29 cellular contexts compared by ENCODE assay signal in the genomic region with DNA sequence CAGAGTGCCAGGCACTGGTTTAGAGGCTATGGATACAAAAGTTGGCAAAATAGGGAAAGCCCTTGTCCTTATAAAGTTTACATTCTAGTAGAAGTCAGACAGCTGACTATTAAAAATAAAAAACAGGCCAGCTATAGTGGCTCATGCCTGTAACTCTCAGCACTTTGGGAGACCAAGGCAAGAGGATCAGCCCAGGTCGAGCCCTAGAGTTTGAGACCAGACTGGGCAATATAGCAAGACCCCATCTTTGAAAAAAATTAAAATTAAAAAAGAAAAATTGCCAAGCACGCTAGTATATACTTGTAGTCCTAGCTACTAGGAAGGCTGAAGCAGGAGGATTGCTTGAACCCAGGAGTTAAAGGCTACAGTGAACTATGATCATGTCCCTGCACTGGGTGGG. TPM values are rescaled to one million over a fixed set of nuclear protein-coding genes. Genes with fewer than 3 reads are reported as not detected.
"Had no signal": no experiment of that assay in that cellular context is flagged by ENCODE, and none has a peak within 500 bp of the region (broad histone marks: within the 10 kb centered on the region; RNA-seq: fewer than 3 reads in every experiment).

No MANE protein-coding gene starts in this region.

- H3K9me3 ChIP-seq: stomach, suprapubic skin, testis, thoracic aorta, thyroid gland, tibial artery, tibial nerve, transverse colon, upper lobe of left lung, upper lobe of right lung, uterus, vagina had no signal

- H3K4me1 ChIP-seq: stomach, suprapubic skin, testis, thyroid gland, tibial artery, tibial nerve, transverse colon, upper lobe of right lung, uterus, vagina had no signal

- H3K27me3 ChIP-seq: stomach, suprapubic skin, testis, thyroid gland, tibial artery, tibial nerve, upper lobe of left lung, upper lobe of right lung, uterus, vagina had no signal

- H3K4me3 ChIP-seq: stomach, suprapubic skin, testis, thoracic aorta, thyroid gland, tibial artery, tibial nerve, transverse colon, upper lobe of left lung, upper lobe of right lung, uterus, vagina had no signal

- FAIRE-seq: urothelium cell line had no signal

- H3K27ac ChIP-seq: stomach, suprapubic skin, testis, thoracic aorta, thyroid gland, tibial artery, tibial nerve, transverse colon, upper lobe of left lung, upper lobe of right lung, uterus, vagina had no signal

- H3K36me3 ChIP-seq: stomach, suprapubic skin, thoracic aorta, thyroid gland, tibial artery, tibial nerve, transverse colon, upper lobe of left lung, upper lobe of right lung, uterus, vagina had no signal

- DNase-seq: stimulated activated CD4-positive, alpha-beta T cell treated with anti-CD3 and anti-CD28 coated beads, Interleukin-2, amount 100 ng/mL, for 48 hours; stimulated activated CD4-positive, alpha-beta T cell treated with anti-CD3 and anti-CD28 coated beads, Interleukin-4, amount 100 ng/mL, for 1 hour; stimulated activated CD4-positive, alpha-beta T cell treated with anti-CD3 and anti-CD28 coated beads, Interleukin-4, amount 100 ng/mL, for 24 hours; stimulated activated CD4-positive, alpha-beta T cell treated with anti-CD3 and anti-CD28 coated beads, Interleukin-4, amount 100 ng/mL, for 4 hours; stimulated activated CD8-positive, alpha-beta memory T cell treated with anti-CD3 and anti-CD28 coated beads, Interleukin-4, amount 100 ng/mL, for 48 hours; stimulated activated naive B cell treated with anti-CD40 and anti-IgM and Interleukin-4, amounts not matched to agents 10 μg/mL and 1 μg/mL and 100 μg/mL, for 72 hours; stimulated activated naive CD4-positive, alpha-beta T cell; stimulated activated naive CD4-positive, alpha-beta T cell treated with Interleukin-2 at 50 U/mL for 16 hours; stimulated activated naive CD8-positive, alpha-beta T cell treated with anti-CD3 and anti-CD28 coated beads, Interleukin-15, amount 100 ng/mL, for 72 hours; stimulated activated naive CD8-positive, alpha-beta T cell treated with anti-CD3 and anti-CD28 coated beads, Interleukin-15, Interleukin-2, amounts not matched to agents 100 U/mL and 50 U/mL, for 24 hours; stomach; substantia nigra; testis; thyroid gland; tibial artery; transverse colon; trophoblast cell; upper lobe of left lung; upper lobe of right lung; uterus had no signal

- ATAC-seq: stimulated activated effector memory CD8-positive, alpha-beta T cell treated with anti-CD3 and anti-CD28 coated beads, Interleukin-12 subunit alpha, Interleukin-12 subunit beta, amount 100 ng/mL, for 72 hours; stimulated activated memory B cell treated with anti-CD40 and anti-IgM and Interleukin-4, amounts not matched to agents 10 μg/mL and 1 μg/mL and 100 μg/mL, for 72 hours; stimulated activated naive B cell treated with anti-CD40 and anti-IgM and Interleukin-4, amounts not matched to agents 10 μg/mL and 1 μg/mL and 100 μg/mL, for 72 hours; stimulated activated naive CD8-positive, alpha-beta T cell treated with anti-CD3 and anti-CD28 coated beads, Interleukin-15, amount 100 ng/mL, for 72 hours; stimulated activated naive CD8-positive, alpha-beta T cell treated with anti-CD3 and anti-CD28 coated beads, Interleukin-15, Interleukin-2, amounts not matched to agents 100 U/mL and 50 U/mL, for 24 hours; upper lobe of right lung had no signal

RNA-seq across cellular contexts. Expression of a gene that starts 12.5 kb away (rescaled TPM):
- total RNA-seq: stomach, suprapubic skin, temporal lobe, thoracic aorta, thyroid gland, transverse colon, urinary bladder, vagina had no signal

RNA-seq across cellular contexts. Expression of a gene that starts 34.0 kb away (rescaled TPM):
- total RNA-seq: transverse colon, upper lobe of right lung, vagina had no signal
